ENCODE assay signal across 13 cellular contexts in the genomic region with DNA sequence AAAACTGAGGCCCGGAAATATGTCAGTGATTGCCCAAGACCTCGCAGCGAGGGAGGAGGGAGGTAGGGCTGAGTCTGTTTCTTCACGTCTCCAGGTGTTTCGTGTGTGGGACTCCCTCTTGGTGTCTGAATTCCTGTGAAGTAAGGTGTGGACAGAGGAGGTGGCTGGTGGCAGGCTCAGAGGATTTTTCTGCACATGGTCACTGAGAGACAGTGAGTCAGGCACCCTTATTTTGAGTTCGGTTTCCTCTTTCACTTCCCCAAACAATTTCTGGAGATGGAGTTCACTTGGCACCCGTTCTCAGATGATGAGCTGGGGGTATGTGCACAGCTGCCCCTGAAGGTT. TPM values are rescaled to one million over a fixed set of nuclear protein-coding genes. Genes with fewer than 3 reads are reported as not detected.
DNase-seq lines count a peak whose midpoint lies in the region; ATAC-seq, FAIRE-seq and TF ChIP-seq lines count a peak whose summit lies in the region.
"Had no signal": no experiment of that assay in that cellular context is flagged by ENCODE, and none has a peak within 500 bp of the region (broad histone marks: within the 10 kb centered on the region; RNA-seq: fewer than 3 reads in every experiment).

No MANE protein-coding gene starts in this region.

- intact Hi-C loops in left lung (cut with DNase I) = no loop called here
- intact Hi-C loops in esophagus muscularis mucosa (cut with DNase I) = no loop called here

- H3K4me1 ChIP-seq in GM23248 (ENCODE audit: insufficient read depth) = peaks cover 11% of the 10 kb centered on the region
- peaks cover 0 to 6% of the 10 kb centered on the region in 2 donors for H3K4me1 ChIP-seq in left lung
- peaks cover 0 to 13% (median 11%) of the 10 kb centered on the region in 4 donors for H3K4me1 ChIP-seq in esophagus muscularis mucosa

- no peak for TF ChIP-seq CTCF in left lung (IDR thresholded peaks at IDR 0.05)
- no peak for TF ChIP-seq CTCF in GM13976 (IDR thresholded peaks at IDR 0.05; ENCODE audit: borderline replicate concordance, control extremely low read depth, extremely low read depth, insufficient read depth, missing control alignments)
- TF ChIP-seq CTCF in esophagus muscularis mucosa (IDR thresholded peaks at IDR 0.05) = no peak

- in situ Hi-C loops in GM23248 (cut with MboI) (no loop called here), GM13976 (cut with MboI; ENCODE audit: low sequenced_read_pairs, unreplicated experiment) (no loop called here)

- H3F3A ChIP-seq in GM23248 (ENCODE audit: insufficient read depth) = peaks cover 6% of the 10 kb centered on the region; the same call in 1 of the 2 replicates

- no peak overlapping the region for H2AFZ ChIP-seq in GM23248

- no peak for FAIRE-seq in HTR-8/SVneo (lab: Jason Lieb, UNC)

- H3K9me3 ChIP-seq in GM23248 (ENCODE audit: low read depth) (no peaks in the 10 kb centered on the region), left lung (no peaks in the 10 kb centered on the region), esophagus muscularis mucosa (no peaks in the 10 kb centered on the region)
- H3K9me3 ChIP-seq: heart right ventricle, neutrophil had no signal

- TF ChIP-seq EP300 in esophagus muscularis mucosa (IDR thresholded peaks at IDR 0.05) = no peak

- ATAC-seq in left lung = peak; percentile 45
- ATAC-seq: heart right ventricle had no signal

- H3K27me3 ChIP-seq in GM23248 (replicated peaks; ENCODE audit: insufficient read depth) = no peaks in the 10 kb centered on the region
- H3K27me3 ChIP-seq in left lung = peaks cover 0 to 12% of the 10 kb centered on the region in 2 donors
- H3K27me3 ChIP-seq in esophagus muscularis mucosa = peaks cover 0 to 23% (median 0%) of the 10 kb centered on the region in 4 donors

- no peak overlapping the region for H3K9ac ChIP-seq in GM23248

- H3K9me2 ChIP-seq in GM23248 (ENCODE audit: insufficient read depth) = no peaks in the 10 kb centered on the region

- H3K36me3 ChIP-seq in GM23248 (ENCODE audit: low read depth) = no peaks in the 10 kb centered on the region
- no peaks in the 10 kb centered on the region for H3K36me3 ChIP-seq in left lung
- H3K36me3 ChIP-seq in esophagus muscularis mucosa = no peaks in the 10 kb centered on the region
- H3K36me3 ChIP-seq: heart right ventricle, neutrophil had no signal

- H3K4me2 ChIP-seq in GM23248 (ENCODE audit: unreplicated experiment) = no peak overlapping the region

- H4K20me1 ChIP-seq in GM23248 (ENCODE audit: insufficient read depth) = no peaks in the 10 kb centered on the region

- H3K79me2 ChIP-seq in GM23248 (ENCODE audit: insufficient read depth) = no peaks in the 10 kb centered on the region

- no peak overlapping the region for H3K27ac ChIP-seq in GM23248
- no peak overlapping the region for H3K27ac ChIP-seq in left lung
- no peak overlapping the region for H3K27ac ChIP-seq in esophagus muscularis mucosa (replicated peaks in 1 of 4)
- H3K27ac ChIP-seq: heart right ventricle, neutrophil had no signal

- H3K4me3 ChIP-seq in GM23248 (no peak overlapping the region), left lung (no peak overlapping the region), esophagus muscularis mucosa (no peak overlapping the region)
- H3K4me3 ChIP-seq: heart right ventricle had no signal

- TF ChIP-seq POLR2A in esophagus muscularis mucosa (IDR thresholded peaks at IDR 0.05; ENCODE audit: low read depth) = no peak

- DNase-seq in EL (peak; percentile 13), GM23248 (peak; percentile 66), NOMO-1 treated with dmso at 0.1 percent for 144 hours (lab: John Stamatoyannopoulos, UW; ENCODE audit: unreplicated experiment) (peak; percentile 91), left lung (no peak), HTR-8/SVneo (ENCODE audit: insufficient read length, low spot score) (no peak), GM13976 (ENCODE audit: low spot score) (no peak), esophagus muscularis mucosa (ENCODE audit: extremely low spot score) (no peak)
- DNase-seq in stimulated activated CD4-positive, alpha-beta T cell treated with anti-CD3 and anti-CD28 coated beads, Interleukin-4, amount 100 ng/mL, for 1 hour = no peak
- DNase-seq: activated CD4-positive, alpha-beta T cell treated with anti-CD3 and anti-CD28 coated beads, Interleukin-2, amount 50 U/mL, for 1 hour; CD4-positive, alpha-beta memory T cell; heart right ventricle; NK-92 treated with Interleukin-12 subunit alpha and Interleukin-12 subunit beta, amount 100 ng/mL, for 24 hours had no signal

- 63% methylated on average over 7 of the region's 7 CpGs for WGBS in GM23248 (ENCODE audit: low coverage in 1 of 2, low lambda C conversion rate in 2 of 2, missing lambda C conversion rate in 2 of 2), 2 experiments
- WGBS in esophagus muscularis mucosa = 85% methylated on average over 7 of the region's 7 CpGs

RNA-seq across cellular contexts. Expression of a gene that starts 46.3 kb away (rescaled TPM):
- total RNA-seq in GM23248 (2014; rRNA removed; shearing (Covaris generic)) = 36.4 and 45.5 TPM in 2 replicates
- 17.0 and 17.8 TPM in 2 replicates for polyA plus RNA-seq in GM23248 (2016; fragmentation: Nextera tagmentation; extraction: Ambion mirVana)
- total RNA-seq in left lung = 100 to 1,000 TPM in 1 of 2 donors, 10 to 100 TPM in 1; 65.7 to 114 TPM
- 10 to 100 TPM; 31.0 to 39.0 (median 32.6) TPM for total RNA-seq in esophagus muscularis mucosa

RNA-seq across cellular contexts. Expression of a gene that starts 53.8 kb away (rescaled TPM):
- total RNA-seq in GM23248 (2014; rRNA removed; shearing (Covaris generic)) = 25.0 and 38.9 TPM in 2 replicates
- polyA plus RNA-seq in GM23248 (2016; fragmentation: Nextera tagmentation; extraction: Ambion mirVana) = 38.7 and 39.0 TPM in 2 replicates
- total RNA-seq in left lung = 10 to 100 TPM; 27.8 to 34.8 TPM
- total RNA-seq in esophagus muscularis mucosa = 10 to 100 TPM; 23.5 to 50.9 (median 34.1) TPM

Comparison
In these comparisons a context has a peak if more than half of its experiments do, and no peak if none do; other contexts are left out.
1. DNase-seq: peak in EL (single experiment), GM23248 (single experiment) and NOMO-1 treated with dmso at 0.1 percent for 144 hours (single experiment); none in left lung (0 of 2), HTR-8/SVneo (single experiment), GM13976 (single experiment), stimulated activated CD4-positive, alpha-beta T cell treated with anti-CD3 and anti-CD28 coated beads, Interleukin-4, amount 100 ng/mL, for 1 hour (single experiment) and esophagus muscularis mucosa (single experiment).